ENCODE assay signal across 8 cellular contexts in the genomic region with DNA sequence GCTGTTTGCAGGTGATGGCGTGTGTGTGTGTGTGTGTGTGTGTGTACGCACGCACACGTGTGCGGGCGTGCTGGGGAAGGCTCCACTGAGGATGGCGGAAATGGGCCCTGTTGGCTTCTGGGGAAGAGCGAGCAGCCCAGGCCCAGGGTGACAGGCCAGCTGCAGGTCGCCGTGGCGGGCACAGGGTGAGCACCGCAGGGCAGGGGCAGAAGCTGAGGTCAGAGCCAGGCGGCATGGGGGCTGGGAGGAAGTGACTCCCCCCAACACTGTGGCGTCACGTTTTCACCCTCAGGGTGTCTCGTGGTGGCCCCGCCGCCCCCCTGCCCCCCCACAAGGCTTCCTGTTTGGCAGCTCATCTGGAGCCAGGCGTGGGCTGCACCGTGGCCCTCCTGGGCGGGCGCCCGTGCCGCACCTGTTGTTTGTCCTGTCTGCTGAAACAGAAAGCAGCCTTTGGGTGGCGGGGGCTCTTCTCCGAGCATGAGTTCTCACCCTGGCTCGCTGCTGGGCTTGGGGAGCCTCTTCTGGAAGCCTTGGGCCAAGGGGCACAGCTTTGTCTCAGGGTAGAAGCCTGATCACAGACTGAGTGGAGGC. TPM values are rescaled to one million over a fixed set of nuclear protein-coding genes. Genes with fewer than 3 reads are reported as not detected.
DNase-seq lines count a peak whose midpoint lies in the region; ATAC-seq, FAIRE-seq and TF ChIP-seq lines count a peak whose summit lies in the region.

No MANE protein-coding gene starts in this region.

- BruUV-seq in PC-3 (replicated peaks; lab: Mats Ljungman, UMichigan) = no TSS peak

- H2AFZ ChIP-seq in PC-3 (ENCODE audit: low read length) = no peak overlapping the region

- no peak overlapping the region for H3K9ac ChIP-seq in PC-3 (ENCODE audit: low read length)

- H3K4me2 ChIP-seq in PC-3 (ENCODE audit: low read length) = no peak overlapping the region

- H3K4me3 ChIP-seq in PC-3 (ENCODE audit: low read length) = no peak overlapping the region

- no peaks in the 10 kb centered on the region for H3K9me3 ChIP-seq in PC-3 (ENCODE audit: low read length)

- DNase-seq in GM18507 (ENCODE audit: extremely low spot score, insufficient read length, low read depth) (peak; percentile 72), NCI-H774 (lab: John Stamatoyannopoulos, UW) (peak; percentile 94), mucosa of gallbladder (ENCODE audit: low spot score) (peak; percentile 72), PC-3 (no peak), midbrain (lab: John Stamatoyannopoulos, UW) (no peak)
- DNase-seq in activated gamma-delta T cell treated with anti-CD3 and anti-CD28 coated beads, Interleukin-2, amount 50 U/mL, for 16 hours (ENCODE audit: low read depth) = peak; percentile 88
- peak; percentile 58 to 82 for DNase-seq in stimulated activated effector memory CD8-positive, alpha-beta T cell treated with anti-CD3 and anti-CD28 coated beads, Interleukin-12 subunit alpha, Interleukin-12 subunit beta, amount 100 ng/mL, for 72 hours (ENCODE audit: low spot score in 2 of 2)

- peaks cover 90% of the 10 kb centered on the region for H3K4me1 Mint-ChIP-seq in stimulated activated effector memory CD8-positive, alpha-beta T cell treated with anti-CD3 and anti-CD28 coated beads, Interleukin-12 subunit alpha, Interleukin-12 subunit beta, amount 100 ng/mL, for 72 hours

- peaks cover 47% of the 10 kb centered on the region; the same call in 1 of the 2 replicates for H3K36me3 ChIP-seq in PC-3 (ENCODE audit: low read depth, low read length)

- no peaks in the 10 kb centered on the region for H3K9me2 ChIP-seq in PC-3 (replicated peaks; ENCODE audit: low read length)

- H3K4me1 ChIP-seq in PC-3 (ENCODE audit: insufficient read depth, low read length) = peaks cover 1% of the 10 kb centered on the region; the same call in 1 of the 2 replicates

- H3K79me2 ChIP-seq in PC-3 (ENCODE audit: low read length) = peaks cover 28% of the 10 kb centered on the region

- peak overlapping the region; percentile 73 for H3K4me3 Mint-ChIP-seq in stimulated activated effector memory CD8-positive, alpha-beta T cell treated with anti-CD3 and anti-CD28 coated beads, Interleukin-12 subunit alpha, Interleukin-12 subunit beta, amount 100 ng/mL, for 72 hours

- CTCF ChIA-PET in PC-3 (lab: Charles Lee) = interaction anchor here (0.5 kb wide), 1 partner anchor 17 kb away, joined by 3 read pairs; no protein-coding TSS in a partner anchor

- H3K9me3 Mint-ChIP-seq in stimulated activated effector memory CD8-positive, alpha-beta T cell treated with anti-CD3 and anti-CD28 coated beads, Interleukin-12 subunit alpha, Interleukin-12 subunit beta, amount 100 ng/mL, for 72 hours = no peaks in the 10 kb centered on the region

- peaks cover 1% of the 10 kb centered on the region; the same call in 1 of the 2 replicates for H4K20me1 ChIP-seq in PC-3 (ENCODE audit: low read length)

- H3K27me3 ChIP-seq in PC-3 (ENCODE audit: low read length) = no peaks in the 10 kb centered on the region

- H3F3A ChIP-seq in PC-3 (ENCODE audit: low read length, unreplicated experiment) = no peaks in the 10 kb centered on the region

- TF ChIP-seq CTCF in PC-3 (conservative IDR thresholded peaks at IDR 0.05; ENCODE audit: low read depth, low read length) = no peak

- FAIRE-seq in GM18507 (lab: Jason Lieb, UNC) = peak; percentile 95

- no peak overlapping the region for H3K27ac ChIP-seq in PC-3 (ENCODE audit: low read length)

- peaks cover 100% of the 10 kb centered on the region for H3K36me3 Mint-ChIP-seq in stimulated activated effector memory CD8-positive, alpha-beta T cell treated with anti-CD3 and anti-CD28 coated beads, Interleukin-12 subunit alpha, Interleukin-12 subunit beta, amount 100 ng/mL, for 72 hours

- ATAC-seq in HG02798 (IDR thresholded peaks at IDR 0.05; ENCODE audit: poor library complexity, unreplicated experiment) (peak; percentile 63), PC-3 (no peak)
- peak; percentile 85 for ATAC-seq in stimulated activated effector memory CD8-positive, alpha-beta T cell treated with anti-CD3 and anti-CD28 coated beads, Interleukin-12 subunit alpha, Interleukin-12 subunit beta, amount 100 ng/mL, for 72 hours

- POLR2A ChIA-PET in PC-3 (lab: Charles Lee; ENCODE audit: unreplicated experiment) = no interaction called here

- H3K27ac Mint-ChIP-seq in stimulated activated effector memory CD8-positive, alpha-beta T cell treated with anti-CD3 and anti-CD28 coated beads, Interleukin-12 subunit alpha, Interleukin-12 subunit beta, amount 100 ng/mL, for 72 hours = peak overlapping the region; percentile 93

- intact Hi-C loops in PC-3 (cut with micrococcal nuclease) = no loop called here

RNA-seq across cellular contexts. Expression of gene RBM38, which starts 7.1 kb away (rescaled TPM):
- total RNA-seq in mucosa of gallbladder = 21.9 TPM
- total RNA-seq in PC-3 (2014; rRNA removed) = 56.5 and 59.3 TPM in 2 replicates

RNA-seq across cellular contexts. Expression of gene RAE1, which starts 47.3 kb away (rescaled TPM):
- total RNA-seq in mucosa of gallbladder = 20.9 TPM
- 99.8 and 183 TPM in 2 replicates for total RNA-seq in PC-3 (2014; rRNA removed)

Comparison
In these comparisons a context has a peak if more than half of its experiments do, and no peak if none do; other contexts are left out.
1. DNase-seq: peak in GM18507 (single experiment), NCI-H774 (single experiment), activated gamma-delta T cell treated with anti-CD3 and anti-CD28 coated beads, Interleukin-2, amount 50 U/mL, for 16 hours (single experiment), mucosa of gallbladder (single experiment) and stimulated activated effector memory CD8-positive, alpha-beta T cell treated with anti-CD3 and anti-CD28 coated beads, Interleukin-12 subunit alpha, Interleukin-12 subunit beta, amount 100 ng/mL, for 72 hours (2 of 2); none in PC-3 (single experiment) and midbrain (single experiment).